ENCODE assay signal across 8 cellular contexts in genomic region chr1:40084750-40085149, GRCh38. TPM values are rescaled to one million over a fixed set of nuclear protein-coding genes. Genes with fewer than 3 reads are reported as not detected.
A peak's percentile ranks its signal among the peaks of the same experiment; 100 is the strongest.
DNase-seq lines count a peak whose midpoint lies in the region; ATAC-seq and TF ChIP-seq lines count a peak whose summit lies in the region.
"Not testable (repeated sequence)": the region's sequence is repeated elsewhere in the genome, so short reads cannot be mapped to it uniquely, and the experiment has no call there.

No MANE protein-coding gene starts in this region.

- H3K4me3 Mint-ChIP-seq in activated CD8-positive, alpha-beta T cell treated with anti-CD3 and anti-CD28 coated beads for 36 hours: not testable (repeated sequence)

- peaks cover 45% of the 10 kb centered on the region for H3K36me3 Mint-ChIP-seq in activated CD8-positive, alpha-beta T cell treated with anti-CD3 and anti-CD28 coated beads for 36 hours (ENCODE audit: low read depth)

- not testable (repeated sequence) for H3K4me2 ChIP-seq in OCI-LY3 (ENCODE audit: low read length)

- H3K36me3 ChIP-seq in OCI-LY3 (replicated peaks; ENCODE audit: low read depth, low read length); ovary; thyroid gland: not testable (repeated sequence)

- H3K9me3 ChIP-seq in OCI-LY3 (ENCODE audit: insufficient read depth, low read length); ovary; thyroid gland: not testable (repeated sequence)

- not testable (repeated sequence) for TF ChIP-seq EP300 in ovary (IDR thresholded peaks at IDR 0.05)

- H4K20me1 ChIP-seq in OCI-LY3 (ENCODE audit: insufficient read depth, low read length): not testable (repeated sequence)

- intact Hi-C loops in activated CD8-positive, alpha-beta T cell treated with anti-CD3 and anti-CD28 coated beads for 36 hours (cut with micrococcal nuclease); ovary (cut with DNase I): not testable (repeated sequence)
- intact Hi-C loops in thyroid gland (cut with DNase I): loop anchor here (5.0 kb wide), 1 partner anchor 253 kb away; no protein-coding TSS in a partner anchor

- not testable (repeated sequence) for TF ChIP-seq POLR2A in ovary (IDR thresholded peaks at IDR 0.05); thyroid gland (IDR thresholded peaks at IDR 0.05)

- H3K27ac Mint-ChIP-seq in activated CD8-positive, alpha-beta T cell treated with anti-CD3 and anti-CD28 coated beads for 36 hours: not testable (repeated sequence)

- WGBS in ovary, 3 donors: 5 to 17% (median 6%) methylated on average over 11 of the region's 11 CpGs
- 4 to 7% methylated on average over 11 of the region's 11 CpGs for WGBS in thyroid gland, 2 donors

- H2AFZ ChIP-seq in OCI-LY3 (ENCODE audit: low read depth, low read length): not testable (repeated sequence)

- H3K27me3 Mint-ChIP-seq in activated CD8-positive, alpha-beta T cell treated with anti-CD3 and anti-CD28 coated beads for 36 hours: not testable (repeated sequence)

- not testable (repeated sequence) for H3K4me1 Mint-ChIP-seq in activated CD8-positive, alpha-beta T cell treated with anti-CD3 and anti-CD28 coated beads for 36 hours (ENCODE audit: low read depth)

- H3K79me2 ChIP-seq in OCI-LY3 (ENCODE audit: low read length): not testable (repeated sequence)

- CTCF ChIA-PET in activated CD8-positive, alpha-beta T cell treated with anti-CD3 and anti-CD28 coated beads for 36 hours (lab: Charles Lee): interaction anchor here (0.8 to 7.8 kb wide), 11 partner anchors 8 to 354 kb away, joined by 3 to 49 read pairs (median 5); no protein-coding TSS in a partner anchor

- TF ChIP-seq CTCF in LNCAP (IDR thresholded peaks at IDR 0.05) (peak; percentile 51), OCI-LY3 (IDR thresholded peaks at IDR 0.05; ENCODE audit: low read depth, low read length) (peak; percentile 47), ovary (IDR thresholded peaks at IDR 0.05) (peak in 2 of 3 donors; percentile 29 to 44), thyroid gland (IDR thresholded peaks at IDR 0.05) (peak; percentile 48 to 75 (median 62))
- TF ChIP-seq CTCF in activated CD8-positive, alpha-beta T cell treated with anti-CD3 and anti-CD28 coated beads for 36 hours (IDR thresholded peaks at IDR 0.05): peak; percentile 93

- POLR2A ChIA-PET in activated CD8-positive, alpha-beta T cell treated with anti-CD3 and anti-CD28 coated beads for 36 hours (lab: Charles Lee): interaction anchor here (1.3 kb wide), 1 partner anchor 14 kb away, joined by 3 read pairs; no protein-coding TSS in a partner anchor

- not testable (repeated sequence) for H3K9me3 Mint-ChIP-seq in activated CD8-positive, alpha-beta T cell treated with anti-CD3 and anti-CD28 coated beads for 36 hours

- H3K4me3 ChIP-seq in OCI-LY3 (ENCODE audit: low read length); ovary; thyroid gland (replicated peaks in 1 of 3): not testable (repeated sequence)

- H3K27me3 ChIP-seq in OCI-LY3 (ENCODE audit: low read depth, low read length); ovary; thyroid gland: not testable (repeated sequence)

- DNase-seq in DMS53 (lab: John Stamatoyannopoulos, UW) (peak; percentile 79), cerebellar nuclear complex (lab: John Stamatoyannopoulos, UW) (peak; percentile 1 to 26), hippocampal formation (lab: John Stamatoyannopoulos, UW) (peak; percentile 56 to 73), ovary (peak; percentile 54 to 80 (median 70)), thyroid gland (peak; percentile 92)
- DNase-seq in activated CD8-positive, alpha-beta T cell treated with anti-CD3 and anti-CD28 coated beads for 36 hours: peak; percentile 65

- H3K9ac ChIP-seq in OCI-LY3 (ENCODE audit: low read length): not testable (repeated sequence)

- not testable (repeated sequence) for H3K4me1 ChIP-seq in OCI-LY3 (ENCODE audit: low read length); ovary (ENCODE audit: insufficient read depth); thyroid gland

- ATAC-seq in activated CD8-positive, alpha-beta T cell treated with anti-CD3 and anti-CD28 coated beads for 36 hours: not testable (repeated sequence)

- H3K27ac ChIP-seq in OCI-LY3 (ENCODE audit: low read length); ovary: not testable (repeated sequence)
- H3K27ac ChIP-seq in thyroid gland: peak overlapping the region in 1 of 3 donors; percentile 10

RNA-seq across cellular contexts. Expression of gene PPT1, which starts 12.3 kb away (rescaled TPM):
- 10 to 100 TPM; 60.6 to 69.1 TPM for total RNA-seq in activated CD8-positive, alpha-beta T cell treated with anti-CD3 and anti-CD28 coated beads for 36 hours
- total RNA-seq in ovary (10 to 100 TPM; 38.0 to 84.2 (median 71.0) TPM), thyroid gland (10 to 100 TPM; 58.1 to 77.7 (median 64.2) TPM)
- polyA plus RNA-seq in ovary: 100 to 1,000 TPM in 1 of 2 donors, 10 to 100 TPM in 1; 53.5 to 247 TPM

RNA-seq across cellular contexts. Expression of gene CAP1, which starts 44.2 kb away (rescaled TPM):
- 100 to 1,000 TPM; 511 to 512 TPM for total RNA-seq in activated CD8-positive, alpha-beta T cell treated with anti-CD3 and anti-CD28 coated beads for 36 hours
- total RNA-seq in ovary (100 to 1,000 TPM in 5 of 7 donors, 10 to 100 TPM in 2; 76.8 to 257 (median 194) TPM), thyroid gland (100 to 1,000 TPM; 204 to 247 (median 227) TPM)
- polyA plus RNA-seq in ovary: 100 to 1,000 TPM; 110 to 325 TPM

Comparison
In these comparisons a context has a peak if more than half of its experiments do, and no peak if none do; other contexts are left out.
1. DNase-seq: peak in every context shown above with its lines; median percentile 92 in thyroid gland; 79 in DMS53; 70 in ovary; 65 in activated CD8-positive, alpha-beta T cell treated with anti-CD3 and anti-CD28 coated beads for 36 hours; 64 in hippocampal formation; 14 in cerebellar nuclear complex.
2. CTCF ChIP-seq: peak in every context shown above with its lines; median percentile 93 in activated CD8-positive, alpha-beta T cell treated with anti-CD3 and anti-CD28 coated beads for 36 hours; 62 in thyroid gland; 51 in LNCAP; 47 in OCI-LY3; 36 in ovary.